In genomic region chr6:167856999-167857660, GRCh38 we compare ENCODE assay signal across 9 cellular contexts. TPM values are rescaled to one million over a fixed set of nuclear protein-coding genes. Genes with fewer than 3 reads are reported as not detected.
DNase-seq lines count a peak whose midpoint lies in the region; ATAC-seq and TF ChIP-seq lines count a peak whose summit lies in the region.
"Had no signal": no experiment of that assay in that cellular context is flagged by ENCODE, and none has a peak within 500 bp of the region (broad histone marks: within the 10 kb centered on the region; RNA-seq: fewer than 3 reads in every experiment).

No MANE protein-coding gene starts in this region.

- no peak overlapping the region for H2BK12ac ChIP-seq in H9 (ENCODE audit: insufficient read length, low read depth, low read length)

- no peak overlapping the region for H3K18ac ChIP-seq in H9 (ENCODE audit: insufficient read length, low read depth, low read length)

- H2AFZ ChIP-seq in H9 (ENCODE audit: low read length) (no peak overlapping the region), MM.1S (ENCODE audit: low read length) (no peak overlapping the region)

- H3K4me3 Mint-ChIP-seq in H9, result peak overlapping the region in 1 of 2 experiments; percentile 9; a peak in 1 of 5 replicates
- H3K4me3 Mint-ChIP-seq in activated T-helper 17 cell treated with anti-CD3 and anti-CD28 coated beads, Interleukin-2, amount 50 U/mL, for 72 hours, result peak overlapping the region; percentile 50

- no peaks in the 10 kb centered on the region for H3K9me3 Mint-ChIP-seq in H9
- no peaks in the 10 kb centered on the region for H3K9me3 Mint-ChIP-seq in activated T-helper 17 cell treated with anti-CD3 and anti-CD28 coated beads, Interleukin-2, amount 50 U/mL, for 72 hours

- no peak overlapping the region for H2BK120ac ChIP-seq in H9 (ENCODE audit: low read depth, low read length, poor library complexity, severe bottlenecking)

- no peaks in the 10 kb centered on the region for H3K27me3 Mint-ChIP-seq in H9 (ENCODE audit: low read depth)
- H3K27me3 Mint-ChIP-seq in activated T-helper 17 cell treated with anti-CD3 and anti-CD28 coated beads, Interleukin-2, amount 50 U/mL, for 72 hours, result no peaks in the 10 kb centered on the region

- H3K36me3 Mint-ChIP-seq in H9 (ENCODE audit: insufficient read depth in 1 of 3, low read depth in 3 of 3), result no peaks in the 10 kb centered on the region; a peak in 2 of 7 replicates
- no peaks in the 10 kb centered on the region for H3K36me3 Mint-ChIP-seq in activated T-helper 17 cell treated with anti-CD3 and anti-CD28 coated beads, Interleukin-2, amount 50 U/mL, for 72 hours (ENCODE audit: low read depth)

- H2BK20ac ChIP-seq in H9 (ENCODE audit: low read depth, low read length, poor library complexity, severe bottlenecking), result no peak overlapping the region

- H3K79me2 ChIP-seq in H9 (ENCODE audit: insufficient read depth, low read length) (peaks cover 46% of the 10 kb centered on the region), MM.1S (ENCODE audit: low read length) (0 out of 2 replicates have a peak, but pooled peaks cover 3% of the 10 kb centered on the region)

- CTCF ChIA-PET in A673 (lab: Charles Lee), result no interaction called here

- no CpG with 5 or more reads among the region's 5 CpGs for whole genome bisulfite sequencing in H9 (ENCODE audit: extremely low coverage, insufficient read length, low lambda C conversion rate)

- no peaks in the 10 kb centered on the region for H3K36me3 ChIP-seq in A673 (ENCODE audit: insufficient read depth, low read length, poor library complexity, severe bottlenecking)
- H3K36me3 ChIP-seq in MM.1S (replicated peaks; ENCODE audit: insufficient read depth, low read length), result no peaks in the 10 kb centered on the region

- no peaks in the 10 kb centered on the region for H3K23me2 ChIP-seq in H9 (ENCODE audit: insufficient read length, low read depth, low read length, poor library complexity, severe bottlenecking)

- DNase-seq in A673 (ENCODE audit: low spot score), result peak; percentile 60
- no peak for DNase-seq in H9
- peak; percentile 93 for DNase-seq in iris pigment epithelial cell (ENCODE audit: low read depth)
- DNase-seq in DMS 273 treated with DMSO at 0.1 percent for 48 hours (lab: John Stamatoyannopoulos, UW), result no peak
- DNase-seq in MM.1S, result no peak
- DNase-seq: activated CD4-positive, alpha-beta T cell treated with anti-CD3 and anti-CD28 coated beads, Interleukin-2, amount 50 U/mL, for 48 hours had no signal

- H3K4me3 ChIP-seq in A673 (ENCODE audit: low read depth, low read length, poor library complexity, severe bottlenecking), result no peak overlapping the region
- no peak overlapping the region for H3K4me3 ChIP-seq in MM.1S (ENCODE audit: low read length)

- POLR2A ChIA-PET in A673 (lab: Charles Lee; ENCODE audit: low non-redundant PET), result no interaction called here

- H3K14ac ChIP-seq in H9 (ENCODE audit: insufficient read depth, low read length), result no peak overlapping the region

- H4K20me1 ChIP-seq in H9 (ENCODE audit: control insufficient read depth, insufficient read depth, insufficient read length), result no peaks in the 10 kb centered on the region
- H4K20me1 ChIP-seq in MM.1S (ENCODE audit: insufficient read depth, low read length), result no peaks in the 10 kb centered on the region

- no peak overlapping the region for H2AK5ac ChIP-seq in H9 (ENCODE audit: insufficient read length, low read length)

- no peak overlapping the region for H4K8ac ChIP-seq in H9 (replicated peaks; ENCODE audit: insufficient read length, low read depth, low read length)

- H3K9ac ChIP-seq in H9 (ENCODE audit: extremely low read depth, insufficient read length, low read length) (no peak overlapping the region), MM.1S (ENCODE audit: low read length) (no peak overlapping the region)

- ATAC-seq in activated T-helper 17 cell treated with anti-CD3 and anti-CD28 coated beads, Interleukin-2, amount 50 U/mL, for 72 hours (replicated peaks), result peak; percentile 84
- no peak for ATAC-seq in HG03135 (IDR thresholded peaks at IDR 0.05; ENCODE audit: unreplicated experiment)
- no peak for ATAC-seq in HG02763 (IDR thresholded peaks at IDR 0.05; ENCODE audit: unreplicated experiment)

- BruUV-seq in A673 (replicated peaks; lab: Mats Ljungman, UMichigan), result no TSS peak

- intact Hi-C loops in A673 (cut with micrococcal nuclease; ENCODE audit: unreplicated experiment), result no loop called here

- H3K4me1 ChIP-seq in A673 (ENCODE audit: insufficient read depth, low read length, poor library complexity, severe bottlenecking) (peaks cover 31% of the 10 kb centered on the region), H9 (ENCODE audit: insufficient read depth, low read length) (peaks cover 7% of the 10 kb centered on the region; the same call in 1 of the 2 replicates), MM.1S (ENCODE audit: low read length) (no peaks in the 10 kb centered on the region)

- H3K23ac ChIP-seq in H9 (ENCODE audit: insufficient read length, low read depth, low read length), result no peak overlapping the region

- no peaks in the 10 kb centered on the region for H3K9me2 ChIP-seq in MM.1S (replicated peaks; ENCODE audit: insufficient read depth, low read length)

- H3T11ph ChIP-seq in H9 (ENCODE audit: low read length), result no peak overlapping the region

- no peak overlapping the region for H4K5ac ChIP-seq in H9 (ENCODE audit: insufficient read length, low read depth, low read length)

- H3K4ac ChIP-seq in H9 (ENCODE audit: low read depth, low read length), result no peak overlapping the region

- H3K4me1 Mint-ChIP-seq in H9, result peaks cover 71 to 87% of the 10 kb centered on the region in 2 experiments
- H3K4me1 Mint-ChIP-seq in activated T-helper 17 cell treated with anti-CD3 and anti-CD28 coated beads, Interleukin-2, amount 50 U/mL, for 72 hours, result peaks cover 29% of the 10 kb centered on the region

- H3K27me3 ChIP-seq in A673 (replicated peaks; ENCODE audit: insufficient read depth, low read depth, low read length, poor library complexity) (no peaks in the 10 kb centered on the region), H9 (ENCODE audit: insufficient read depth, low read length) (no peaks in the 10 kb centered on the region), MM.1S (replicated peaks; ENCODE audit: insufficient read depth, low read length) (no peaks in the 10 kb centered on the region)

- peaks cover 4% of the 10 kb centered on the region for H3K79me1 ChIP-seq in H9 (ENCODE audit: insufficient read depth, low read depth, low read length, poor library complexity, severe bottlenecking)

- no peaks in the 10 kb centered on the region for H3F3A ChIP-seq in MM.1S (ENCODE audit: insufficient read depth, low read length)

- H3K9me3 ChIP-seq in A673 (ENCODE audit: low read depth, low read length, poor library complexity, severe bottlenecking) (peaks cover 9% of the 10 kb centered on the region), H9 (ENCODE audit: control insufficient read depth, low read depth, low read length) (no peaks in the 10 kb centered on the region), MM.1S (replicated peaks; ENCODE audit: insufficient read depth, low read length) (no peaks in the 10 kb centered on the region)

- H3K27ac Mint-ChIP-seq in H9, result peak overlapping the region; percentile 6 to 62 (median 10); a peak in 5 of 7 replicates
- peak overlapping the region; percentile 84 for H3K27ac Mint-ChIP-seq in activated T-helper 17 cell treated with anti-CD3 and anti-CD28 coated beads, Interleukin-2, amount 50 U/mL, for 72 hours

- no peak overlapping the region for H3K56ac ChIP-seq in H9 (ENCODE audit: insufficient read length, low read depth, low read length)

- no peak overlapping the region for H2BK15ac ChIP-seq in H9 (ENCODE audit: low read depth, low read length)

- H3K27ac ChIP-seq in A673 (ENCODE audit: low read depth, low read length, poor library complexity, severe bottlenecking) (peak overlapping the region; percentile 13), H9 (ENCODE audit: insufficient read length, low read depth, low read length) (no peak overlapping the region), MM.1S (ENCODE audit: low read length) (no peak overlapping the region)

- H3K4me2 ChIP-seq in H9 (ENCODE audit: insufficient read depth, insufficient read length, low read length) (no peak overlapping the region), MM.1S (ENCODE audit: low read depth, low read length) (no peak overlapping the region)

- no peak overlapping the region for H2BK5ac ChIP-seq in H9 (ENCODE audit: insufficient read length, low read length)

- H4K91ac ChIP-seq in H9 (ENCODE audit: insufficient read length, low read depth, low read length), result no peak overlapping the region

- TF ChIP-seq CTCF in A673 (conservative IDR thresholded peaks at IDR 0.05; ENCODE audit: low read depth, low read length) (no peak), H9 (conservative IDR thresholded peaks at IDR 0.05) (no peak), MM.1S (IDR thresholded peaks at IDR 0.05; ENCODE audit: low read length) (no peak)

RNA-seq across cellular contexts. Expression of gene AFDN, which starts 30.4 kb away (rescaled TPM):
- 107 and 114 TPM in 2 replicates for total RNA-seq in A673 (2021)
- 153 and 157 TPM in 2 replicates for total RNA-seq in H9 (2021)
- total RNA-seq in activated T-helper 17 cell treated with anti-CD3 and anti-CD28 coated beads, Interleukin-2, amount 50 U/mL, for 72 hours, result 100 to 1,000 TPM in 1 of 2 donors, 10 to 100 TPM in 1; 56.3 to 107 TPM

Comparison
In these comparisons a context has a peak if more than half of its experiments do, and no peak if none do; other contexts are left out.
1. DNase-seq: peak in A673 (single experiment) and iris pigment epithelial cell (single experiment); none in H9 (single experiment), DMS 273 treated with DMSO at 0.1 percent for 48 hours (single experiment) and MM.1S (single experiment).